Comparison of ENCODE assay signal across 8 cellular contexts in genomic region chrX:56564182-56564885, GRCh38. TPM values are rescaled to one million over a fixed set of nuclear protein-coding genes. Genes with fewer than 3 reads are reported as not detected.
DNase-seq lines count a peak whose midpoint lies in the region; ATAC-seq and TF ChIP-seq lines count a peak whose summit lies in the region.

No MANE protein-coding gene starts in this region.

- H3K56ac ChIP-seq in mesendoderm (ENCODE audit: low read length): peak overlapping the region; percentile 93

- peak; percentile 1 for ATAC-seq in GM18909 (IDR thresholded peaks at IDR 0.05; ENCODE audit: poor library complexity, unreplicated experiment)
- ATAC-seq in stimulated activated naive CD8-positive, alpha-beta T cell treated with anti-CD3 and anti-CD28 coated beads, Interleukin-15, Interleukin-2, amounts not matched to agents 100 U/mL and 50 U/mL, for 24 hours: peak; percentile 50

- DNase-seq in ACHN (peak; percentile 19), mesendoderm (peak; percentile 35)
- peak in 1 of 3 donors; percentile 2 for DNase-seq in effector memory CD4-positive, alpha-beta T cell
- DNase-seq in stimulated activated naive CD8-positive, alpha-beta T cell treated with anti-CD3 and anti-CD28 coated beads, Interleukin-15, Interleukin-2, amounts not matched to agents 100 U/mL and 50 U/mL, for 24 hours: peak; percentile 27
- no peak for DNase-seq in NK-92 treated with Interleukin-12 subunit alpha and Interleukin-12 subunit beta, amount 100 ng/mL, for 24 hours (lab: John Stamatoyannopoulos, UW)

- no peak overlapping the region for H2BK5ac ChIP-seq in mesendoderm (ENCODE audit: low read length)

- H3K4me2 ChIP-seq in mesendoderm (ENCODE audit: low read length): peak overlapping the region; percentile 62

- no peak overlapping the region for H2AK5ac ChIP-seq in mesendoderm (ENCODE audit: low read length)

- H3K79me1 ChIP-seq in mesendoderm (ENCODE audit: low read length): no peaks in the 10 kb centered on the region

- peak overlapping the region; percentile 88 for H3K4me3 ChIP-seq in HUES48 (ENCODE audit: low read depth, low read length)
- peak overlapping the region; percentile 63 for H3K4me3 ChIP-seq in WI38 (ENCODE audit: low read depth, low read length)
- H3K4me3 ChIP-seq in effector memory CD4-positive, alpha-beta T cell (ENCODE audit: insufficient read depth, low read depth, low read length, poor library complexity, severe bottlenecking): peak overlapping the region; percentile 75
- H3K4me3 ChIP-seq in mesendoderm (ENCODE audit: low read length): peak overlapping the region; percentile 79

- no peak overlapping the region for H4K8ac ChIP-seq in mesendoderm (ENCODE audit: low read depth, low read length)

- peaks cover 24% of the 10 kb centered on the region for H3K79me2 ChIP-seq in mesendoderm (ENCODE audit: control insufficient read depth, insufficient read depth, low read length)

- H3K27me3 ChIP-seq in HUES48 (ENCODE audit: control insufficient read depth, insufficient read depth, low read length) (no peaks in the 10 kb centered on the region), mesendoderm (ENCODE audit: insufficient read depth, low read length, poor library complexity) (no peaks in the 10 kb centered on the region)
- H3K27me3 ChIP-seq in effector memory CD4-positive, alpha-beta T cell (replicated peaks; ENCODE audit: control insufficient read depth, insufficient read depth, low read length, poor library complexity, severe bottlenecking): no peaks in the 10 kb centered on the region

- no peak overlapping the region for H3K4ac ChIP-seq in mesendoderm (ENCODE audit: low read depth, low read length)

- WGBS in mesendoderm (ENCODE audit: extremely low coverage, insufficient coverage, low lambda C conversion rate): no CpG with 5 or more reads among the region's 23 CpGs

- no peak overlapping the region for H4K5ac ChIP-seq in mesendoderm (ENCODE audit: low read length)

- in situ Hi-C loops in ACHN (cut with HindIII; ENCODE audit: low pct_ligation_motif_present, low pct_unique_long_range_greater_than_20kb, low sequenced_read_pairs): no loop called here

- no peak for TF ChIP-seq CTCF in WI38 (IDR thresholded peaks at IDR 0.05; ENCODE audit: low read depth, low read length)

- H2BK15ac ChIP-seq in mesendoderm (replicated peaks; ENCODE audit: low read depth): no peak overlapping the region

- no peak overlapping the region for H2BK120ac ChIP-seq in mesendoderm (ENCODE audit: low read depth, low read length)

- no peak overlapping the region for H3K23ac ChIP-seq in mesendoderm (ENCODE audit: low read length)

- H3K9ac ChIP-seq in HUES48 (ENCODE audit: low read depth, low read length) (peak overlapping the region; percentile 93), mesendoderm (ENCODE audit: low read length) (peak overlapping the region; percentile 82)

- H3K27ac ChIP-seq in HUES48 (ENCODE audit: low read depth, low read length): peak overlapping the region; percentile 85
- H3K27ac ChIP-seq in effector memory CD4-positive, alpha-beta T cell (ENCODE audit: insufficient read depth, low read length, poor library complexity, severe bottlenecking): peak overlapping the region; percentile 94
- H3K27ac ChIP-seq in mesendoderm (ENCODE audit: low read depth, low read length): no peak overlapping the region

- peaks cover 7% of the 10 kb centered on the region; the same call in 1 of the 2 replicates for H3K36me3 ChIP-seq in HUES48 (ENCODE audit: control insufficient read depth, insufficient read depth, low read length)
- no peaks in the 10 kb centered on the region for H3K36me3 ChIP-seq in effector memory CD4-positive, alpha-beta T cell (ENCODE audit: control insufficient read depth, insufficient read depth, low read length)
- no peaks in the 10 kb centered on the region for H3K36me3 ChIP-seq in mesendoderm (ENCODE audit: control insufficient read depth, insufficient read depth, low read length)

- H3K18ac ChIP-seq in mesendoderm (ENCODE audit: low read length): peak overlapping the region; percentile 39

- H3K4me1 ChIP-seq in HUES48 (ENCODE audit: control insufficient read depth, insufficient read depth, low read length): no peaks in the 10 kb centered on the region
- H3K4me1 ChIP-seq in effector memory CD4-positive, alpha-beta T cell (ENCODE audit: control insufficient read depth, insufficient read depth, low read length, poor library complexity, severe bottlenecking): no peaks in the 10 kb centered on the region
- no peaks in the 10 kb centered on the region for H3K4me1 ChIP-seq in mesendoderm (ENCODE audit: control insufficient read depth, low read depth, low read length)

- peaks cover 11% of the 10 kb centered on the region; the same call in 1 of the 2 replicates for H3K9me3 ChIP-seq in HUES48 (ENCODE audit: control insufficient read depth, insufficient read depth, low read length)
- no peaks in the 10 kb centered on the region for H3K9me3 ChIP-seq in effector memory CD4-positive, alpha-beta T cell (ENCODE audit: control insufficient read depth, low read length)

RNA-seq across cellular contexts. Expression of gene UBQLN2, which starts 0.9 kb away (rescaled TPM):
- polyA plus RNA-seq in mesendoderm (2013, experiment 1 of 2): 26.1 TPM
- polyA plus RNA-seq in mesendoderm (2013, experiment 2 of 2): 26.1 TPM
